11 cellular contexts compared by ENCODE assay signal in genomic region chr2:65710779-65711295, GRCh38.
A peak's percentile ranks its signal among the peaks of the same experiment; 100 is the strongest.
DNase-seq lines count a peak whose midpoint lies in the region; ATAC-seq, FAIRE-seq and TF ChIP-seq lines count a peak whose summit lies in the region.
"Had no signal": no experiment of that assay in that cellular context is flagged by ENCODE, and none has a peak within 500 bp of the region (broad histone marks: within the 10 kb centered on the region; RNA-seq: fewer than 3 reads in every experiment).

No MANE protein-coding gene starts in this region.

- no peak for FAIRE-seq in astrocyte (lab: Jason Lieb, UNC)

- TF ChIP-seq RAD21 in Ishikawa (IDR thresholded peaks at IDR 0.05; ENCODE audit: low read depth), result peak; percentile 81

- H3K9me3 Mint-ChIP-seq in astrocyte (ENCODE audit: unreplicated experiment) (no peaks in the 10 kb centered on the region), osteocyte (ENCODE audit: unreplicated experiment) (no peaks in the 10 kb centered on the region)
- H3K9me3 Mint-ChIP-seq in natural killer cell treated with Interleukin-12 subunit alpha and Interleukin-12 subunit beta and Interleukin-15 and Interleukin-18, amount 100 ng/mL, for 72 hours, result no peaks in the 10 kb centered on the region

- H3K9ac ChIP-seq in astrocyte (ENCODE audit: low read length), result no peak overlapping the region

- no peaks in the 10 kb centered on the region for H4K20me1 ChIP-seq in astrocyte (ENCODE audit: insufficient read depth, low read length)

- H3K27ac Mint-ChIP-seq in astrocyte (ENCODE audit: unreplicated experiment) (no peak overlapping the region), osteocyte (ENCODE audit: unreplicated experiment) (no peak overlapping the region)
- no peak overlapping the region for H3K27ac Mint-ChIP-seq in natural killer cell treated with Interleukin-12 subunit alpha and Interleukin-12 subunit beta and Interleukin-15 and Interleukin-18, amount 100 ng/mL, for 72 hours

- H3K4me1 Mint-ChIP-seq in astrocyte (ENCODE audit: low read depth, unreplicated experiment), result no peaks in the 10 kb centered on the region
- H3K4me1 Mint-ChIP-seq in osteocyte (ENCODE audit: unreplicated experiment), result no peaks in the 10 kb centered on the region
- no peaks in the 10 kb centered on the region for H3K4me1 Mint-ChIP-seq in natural killer cell treated with Interleukin-12 subunit alpha and Interleukin-12 subunit beta and Interleukin-15 and Interleukin-18, amount 100 ng/mL, for 72 hours (ENCODE audit: low read depth in 2 of 2)

- H3K36me3 Mint-ChIP-seq in astrocyte (ENCODE audit: low read depth, unreplicated experiment), result no peaks in the 10 kb centered on the region
- H3K36me3 Mint-ChIP-seq in osteocyte (ENCODE audit: unreplicated experiment), result no peaks in the 10 kb centered on the region
- no peaks in the 10 kb centered on the region for H3K36me3 Mint-ChIP-seq in natural killer cell treated with Interleukin-12 subunit alpha and Interleukin-12 subunit beta and Interleukin-15 and Interleukin-18, amount 100 ng/mL, for 72 hours

- TF ChIP-seq CTCF in astrocyte (IDR thresholded peaks at IDR 0.05; ENCODE audit: insufficient read depth, low read depth, low read length) (peak; percentile 39), osteocyte (IDR thresholded peaks at IDR 0.05) (peak; percentile 9)

- DNase-seq in DMS79 treated with DMSO at 0.1 percent for 48 hours (lab: John Stamatoyannopoulos, UW) (peak; percentile 14), DMS79 (lab: John Stamatoyannopoulos, UW) (no peak), astrocyte (ENCODE audit: low read depth) (peak; percentile 25), osteocyte (ENCODE audit: extremely low spot score, unreplicated experiment) (no peak), T1000 (lab: John Stamatoyannopoulos, UW) (no peak)
- no peak for DNase-seq in natural killer cell treated with Interleukin-12 subunit alpha and Interleukin-12 subunit beta and Interleukin-15 and Interleukin-18, amount 100 ng/mL, for 72 hours (ENCODE audit: low spot score)
- DNase-seq: 8988T had no signal

- no peak overlapping the region for H3K4me3 Mint-ChIP-seq in astrocyte (ENCODE audit: unreplicated experiment)
- H3K4me3 Mint-ChIP-seq in osteocyte (ENCODE audit: unreplicated experiment), result no peak overlapping the region
- H3K4me3 Mint-ChIP-seq in natural killer cell treated with Interleukin-12 subunit alpha and Interleukin-12 subunit beta and Interleukin-15 and Interleukin-18, amount 100 ng/mL, for 72 hours, result no peak overlapping the region

- no peak overlapping the region for H3K4me2 ChIP-seq in astrocyte (ENCODE audit: low read length)

- peaks cover 6% of the 10 kb centered on the region for H3K27me3 ChIP-seq in astrocyte (ENCODE audit: insufficient read depth, low read length)
- H3K27me3 ChIP-seq: gastroesophageal sphincter had no signal

- H3K27me3 Mint-ChIP-seq in astrocyte (ENCODE audit: low read depth, unreplicated experiment) (peaks cover 3% of the 10 kb centered on the region), osteocyte (ENCODE audit: unreplicated experiment) (peaks cover 21% of the 10 kb centered on the region)
- H3K27me3 Mint-ChIP-seq in natural killer cell treated with Interleukin-12 subunit alpha and Interleukin-12 subunit beta and Interleukin-15 and Interleukin-18, amount 100 ng/mL, for 72 hours, result peaks cover 9 to 32% of the 10 kb centered on the region in 2 donors

- no peak for ATAC-seq in GM18858 (IDR thresholded peaks at IDR 0.05; ENCODE audit: unreplicated experiment)
- no peak for ATAC-seq in natural killer cell treated with Interleukin-12 subunit alpha and Interleukin-12 subunit beta and Interleukin-15 and Interleukin-18, amount 100 ng/mL, for 72 hours
- ATAC-seq: gastroesophageal sphincter had no signal

- no peak overlapping the region for H3K4me3 ChIP-seq in astrocyte (ENCODE audit: insufficient read depth, low read depth, low read length)
- H3K4me3 ChIP-seq: gastroesophageal sphincter, thoracic aorta had no signal

- no peaks in the 10 kb centered on the region for H3K9me3 ChIP-seq in astrocyte (ENCODE audit: insufficient read depth, low read depth, low read length)
- H3K9me3 ChIP-seq: gastroesophageal sphincter, thoracic aorta had no signal

- no peak overlapping the region for H2AFZ ChIP-seq in astrocyte (ENCODE audit: low read depth, low read length)

- H3K79me2 ChIP-seq in astrocyte (ENCODE audit: insufficient read depth, low read length), result no peaks in the 10 kb centered on the region

- peaks cover 3% of the 10 kb centered on the region for H3K4me1 ChIP-seq in astrocyte (ENCODE audit: insufficient read depth, low read length)

- H3K36me3 ChIP-seq in astrocyte (ENCODE audit: insufficient read depth, low read length), result no peaks in the 10 kb centered on the region
- H3K36me3 ChIP-seq: gastroesophageal sphincter, thoracic aorta had no signal

- no peak for TF ChIP-seq EP300 in Ishikawa (IDR thresholded peaks at IDR 0.05; ENCODE audit: borderline replicate concordance)

- H3K27ac ChIP-seq in astrocyte (ENCODE audit: low read depth, low read length), result no peak overlapping the region
- H3K27ac ChIP-seq: gastroesophageal sphincter, thoracic aorta had no signal

TF ChIP-seq in Ishikawa, 13 proteins besides CTCF, POLR2A, EP300 and RAD21:
- TF ChIP-seq TEAD4 (IDR thresholded peaks at IDR 0.05), result peak; percentile 65
- TF ChIP-seq EGR1 (IDR thresholded peaks at IDR 0.05), result no peak
- TF ChIP-seq TAF1 (IDR thresholded peaks at IDR 0.05; ENCODE audit: low read depth), result no peak
- TF ChIP-seq REST (IDR thresholded peaks at IDR 0.05; ENCODE audit: low read depth), result no peak
- no peak for TF ChIP-seq FOXM1 (IDR thresholded peaks at IDR 0.05; ENCODE audit: borderline replicate concordance, low read depth)
- TF ChIP-seq USF1 (IDR thresholded peaks at IDR 0.05), result no peak
- no peak for TF ChIP-seq CREB1 (IDR thresholded peaks at IDR 0.05; ENCODE audit: low read depth)
- TF ChIP-seq YY1 (IDR thresholded peaks at IDR 0.05; ENCODE audit: low read depth), result 0 out of 2 replicates have a peak, but pooled peaks have one; percentile 23
- peak; percentile 25; the same call in 1 of the 2 replicates for TF ChIP-seq TCF12 (IDR thresholded peaks at IDR 0.05; ENCODE audit: low read depth)
- TF ChIP-seq, protein P1, sequence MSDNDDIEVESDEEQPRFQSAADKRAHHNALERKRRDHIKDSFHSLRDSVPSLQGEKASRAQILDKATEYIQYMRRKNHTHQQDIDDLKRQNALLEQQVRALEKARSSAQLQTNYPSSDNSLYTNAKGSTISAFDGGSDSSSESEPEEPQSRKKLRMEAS (IDR thresholded peaks at IDR 0.05), result peak; percentile 61
- no peak for TF ChIP-seq ZBTB7A (IDR thresholded peaks at IDR 0.05; ENCODE audit: low read depth)
- peak; percentile 22; the same call in 1 of the 2 replicates for TF ChIP-seq NFIC (IDR thresholded peaks at IDR 0.05)
- no peak for TF ChIP-seq CEBPB (IDR thresholded peaks at IDR 0.05)
TF ChIP-seq in Ishikawa: peak in this region for 5.

Comparison
In these comparisons a context has a peak if more than half of its experiments do, and no peak if none do; other contexts are left out.
1. DNase-seq: peak in DMS79 treated with DMSO at 0.1 percent for 48 hours (single experiment) and astrocyte (single experiment); none in DMS79 (single experiment), osteocyte (single experiment), natural killer cell treated with Interleukin-12 subunit alpha and Interleukin-12 subunit beta and Interleukin-15 and Interleukin-18, amount 100 ng/mL, for 72 hours (single experiment) and T1000 (single experiment).